In the genomic region with DNA sequence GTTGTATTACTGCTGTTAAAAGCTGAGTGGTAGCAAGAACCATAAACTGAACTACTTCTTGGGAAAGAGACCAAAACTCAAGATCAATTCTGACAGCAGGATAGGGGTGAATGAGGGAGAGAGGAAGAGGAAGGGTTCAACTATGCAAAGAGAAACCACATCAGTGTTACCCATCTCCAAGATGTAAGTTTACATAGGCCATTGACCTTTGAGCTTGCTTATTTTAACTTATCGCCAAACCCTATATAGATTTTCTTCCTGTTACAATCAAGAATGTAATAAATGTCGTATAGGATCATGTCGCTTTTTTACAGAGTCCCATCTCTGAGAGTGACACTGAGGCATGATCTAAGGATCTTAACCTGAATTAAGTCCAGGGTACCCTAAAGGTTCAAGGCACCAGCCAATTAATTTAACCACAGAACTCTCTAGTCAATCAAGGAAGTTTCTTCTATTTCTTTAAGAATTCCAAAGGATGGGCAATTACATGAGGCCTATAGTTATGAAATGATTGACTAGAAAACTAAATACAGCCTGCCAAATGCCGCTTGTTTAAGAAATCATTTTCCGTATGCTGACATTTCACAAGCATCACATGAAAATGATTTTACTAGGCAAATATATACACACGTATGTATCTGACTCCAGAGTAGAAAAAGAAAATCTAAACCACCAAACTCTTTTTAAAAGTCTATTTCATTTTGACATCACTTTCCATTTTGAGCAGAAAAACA, we compare ENCODE assay signal across 14 cellular contexts. TPM values are rescaled to one million over a fixed set of nuclear protein-coding genes. Genes with fewer than 3 reads are reported as not detected.
DNase-seq lines count a peak whose midpoint lies in the region; ATAC-seq and TF ChIP-seq lines count a peak whose summit lies in the region.
"Had no signal": no experiment of that assay in that cellular context is flagged by ENCODE, and none has a peak within 500 bp of the region (broad histone marks: within the 10 kb centered on the region; RNA-seq: fewer than 3 reads in every experiment).

No MANE protein-coding gene starts in this region.

- H4K20me1 ChIP-seq in fibroblast of lung (ENCODE audit: control insufficient read depth, extremely low read depth, insufficient read depth, low read length) = peaks cover 3% of the 10 kb centered on the region

- H3K9me3 ChIP-seq in adipocyte (ENCODE audit: control insufficient read depth, low read length) = no peaks in the 10 kb centered on the region
- no peaks in the 10 kb centered on the region for H3K9me3 ChIP-seq in fibroblast of lung (ENCODE audit: control insufficient read depth, insufficient read depth, low read depth, low read length)
- H3K9me3 ChIP-seq in psoas muscle = no peaks in the 10 kb centered on the region
- no peaks in the 10 kb centered on the region for H3K9me3 ChIP-seq in ovary

- CTCF ChIA-PET in BJ (lab: Yijun Ruan, JAX) = interaction anchor here (0.7 to 1.3 kb wide), 2 partner anchors 291 to 763 kb away, joined by 3 to 4 read pairs; no protein-coding TSS in a partner anchor

- POLR2A ChIA-PET in BJ (lab: Charles Lee) = interaction anchor here (0.5 to 0.7 kb wide), 3 partner anchors 121 to 887 kb away, joined by 3 to 4 read pairs (median 4); no protein-coding TSS in a partner anchor

- H2AFZ ChIP-seq in fibroblast of lung (ENCODE audit: low read length) = no peak overlapping the region

- no peak for TF ChIP-seq POLR2A in ovary (IDR thresholded peaks at IDR 0.05)

- TF ChIP-seq EP300 in ovary (IDR thresholded peaks at IDR 0.05) = no peak

- H3K9ac ChIP-seq in adipocyte (ENCODE audit: low read length) (peak overlapping the region; percentile 55), fibroblast of lung (ENCODE audit: insufficient read depth, low read length) (no peak overlapping the region)

- H3K27ac ChIP-seq in fibroblast of lung (ENCODE audit: insufficient read depth, low read length) (peak overlapping the region; percentile 53), psoas muscle (peak overlapping the region; percentile 55), ovary (no peak overlapping the region)

- TF ChIP-seq CTCF in BJ (IDR thresholded peaks at IDR 0.05; ENCODE audit: insufficient read depth, low read depth, low read length) = no peak
- no peak for TF ChIP-seq CTCF in fibroblast of lung (conservative IDR thresholded peaks at IDR 0.05 in 1 of 2, IDR thresholded peaks at IDR 0.05 in 1 of 2; ENCODE audit: low read depth in 1 of 2, low read length in 2 of 2)
- TF ChIP-seq CTCF in psoas muscle (IDR thresholded peaks at IDR 0.05) = no peak
- no peak for TF ChIP-seq CTCF in ovary (IDR thresholded peaks at IDR 0.05)

- peaks cover 99% of the 10 kb centered on the region for H3K79me2 ChIP-seq in fibroblast of lung (ENCODE audit: control insufficient read depth, insufficient read depth, low read length)

- H3K4me3 ChIP-seq in BJ (ENCODE audit: low read depth, low read length) = peak overlapping the region; percentile 6; the same call in 1 of the 2 replicates
- peak overlapping the region; percentile 49 for H3K4me3 ChIP-seq in adipocyte (ENCODE audit: low read length)
- peak overlapping the region; percentile 2 to 98 (median 16) for H3K4me3 ChIP-seq in fibroblast of lung (replicated peaks in 1 of 4; ENCODE audit: control extremely low read depth in 1 of 4, insufficient read depth in 1 of 4, low read depth in 3 of 4, low read length in 4 of 4)
- no peak overlapping the region for H3K4me3 ChIP-seq in psoas muscle
- no peak overlapping the region for H3K4me3 ChIP-seq in ovary

- H3K36me3 ChIP-seq in BJ (ENCODE audit: control insufficient read depth, insufficient read depth, low read length) = peaks cover 15% of the 10 kb centered on the region
- H3K36me3 ChIP-seq in adipocyte (ENCODE audit: control insufficient read depth, insufficient read depth, low read length, severe bottlenecking) = peaks cover 72% of the 10 kb centered on the region
- peaks cover 15% of the 10 kb centered on the region for H3K36me3 ChIP-seq in fibroblast of lung (ENCODE audit: control insufficient read depth, insufficient read depth, low read length)
- peaks cover 0 to 9% of the 10 kb centered on the region in 2 donors for H3K36me3 ChIP-seq in psoas muscle (ENCODE audit: insufficient read depth in 1 of 2, low read depth in 1 of 2)
- no peaks in the 10 kb centered on the region for H3K36me3 ChIP-seq in ovary

- intact Hi-C loops in psoas muscle (cut with DNase I) (no loop called here), ovary (cut with DNase I) (no loop called here)

- H3K4me1 ChIP-seq in adipocyte (ENCODE audit: control insufficient read depth, insufficient read depth, low read length) (peaks cover 97% of the 10 kb centered on the region), fibroblast of lung (ENCODE audit: control insufficient read depth, extremely low read depth, insufficient read depth, low read length) (peaks cover 45% of the 10 kb centered on the region), psoas muscle (peaks cover 38% of the 10 kb centered on the region), ovary (ENCODE audit: insufficient read depth) (no peaks in the 10 kb centered on the region)

- H3K27me3 ChIP-seq in BJ (ENCODE audit: control insufficient read depth, insufficient read depth, low read length) = no peaks in the 10 kb centered on the region
- no peaks in the 10 kb centered on the region for H3K27me3 ChIP-seq in adipocyte (replicated peaks; ENCODE audit: control insufficient read depth, insufficient read depth, low read length)
- no peaks in the 10 kb centered on the region for H3K27me3 ChIP-seq in fibroblast of lung (ENCODE audit: control insufficient read depth, insufficient read depth, low read length)
- H3K27me3 ChIP-seq in psoas muscle (ENCODE audit: insufficient read depth in 3 of 3, low read length in 2 of 3) = no peaks in the 10 kb centered on the region
- H3K27me3 ChIP-seq in ovary = no peaks in the 10 kb centered on the region

- WGBS in psoas muscle, 3 donors = 83 to 91% (median 86%) methylated on average over 6 of the region's 6 CpGs
- WGBS in ovary, 3 donors = 90 to 93% (median 91%) methylated on average over 6 of the region's 6 CpGs

- H3K4me2 ChIP-seq in fibroblast of lung (ENCODE audit: extremely low read depth, insufficient read depth, low read length) = peak overlapping the region; percentile 81

- no peak for DNase-seq in BJ (ENCODE audit: low read depth)
- peak; percentile 52 for DNase-seq in adipocyte (ENCODE audit: low read depth)
- DNase-seq in fibroblast of lung (ENCODE audit: low read depth in 2 of 2) = peak in 1 of 2 donors; percentile 78
- DNase-seq in psoas muscle = no peak
- DNase-seq in left lobe of liver (ENCODE audit: low spot score) = no peak
- DNase-seq in ovary = no peak
- DNase-seq in AG08395 (ENCODE audit: low spot score) = no peak
- DNase-seq in activated T-cell treated with anti-CD3 and anti-CD28 coated beads, Interleukin-2, amount 50 U/mL, for 48 hours = no peak
- DNase-seq: activated CD4-positive, alpha-beta memory T cell treated with anti-CD3 and anti-CD28 coated beads, Interleukin-2, amount 10 ng/mL, durations not matched to agents 7 days and 5 days; activated naive CD4-positive, alpha-beta T cell; hippocampal formation; KG1; mesendoderm had no signal

- no peak for ATAC-seq in psoas muscle
- ATAC-seq in left lobe of liver = no peak

RNA-seq across cellular contexts. Expression of gene RND3, which starts 11.8 kb away (rescaled TPM):
- 255 and 497 TPM in 2 replicates for polyA plus RNA-seq in BJ (2011; rRNA removed)
- polyA minus RNA-seq in BJ (2011; rRNA and poly(A)+ RNA removed) = 245 and 381 TPM in 2 replicates
- total RNA-seq in fibroblast of lung = 559 and 1,405 TPM in 2 replicates
- 363 and 403 TPM in 2 replicates for polyA plus RNA-seq in fibroblast of lung
- polyA plus RNA-seq in fibroblast of lung (2012) = 306 and 351 TPM in 2 replicates
- 170 and 247 TPM in 2 replicates for polyA minus RNA-seq in fibroblast of lung (ENCODE audit: low replicate concordance)
- 10 to 100 TPM in 3 of 4 donors, 1 to 10 TPM in 1; 8.8 to 25.7 (median 16.4) TPM for total RNA-seq in psoas muscle
- 10 to 100 TPM in 1 of 3 donors, 1 to 10 TPM in 2; 9.7 to 55.3 (median 9.7) TPM for polyA plus RNA-seq in psoas muscle
- 19.2 TPM for total RNA-seq in left lobe of liver
- 10 to 100 TPM in 4 of 7 donors, 1 to 10 TPM in 3; 2.5 to 23.0 (median 11.2) TPM for total RNA-seq in ovary
- 10 to 100 TPM; 12.8 to 13.8 TPM for polyA plus RNA-seq in ovary
- total RNA-seq: activated CD4-positive, alpha-beta memory T cell treated with anti-CD3 and anti-CD28 coated beads, Interleukin-2, amount 10 ng/mL, durations not matched to agents 7 days and 5 days; T-helper 1 cell treated with Interleukin-12 subunit alpha and Interleukin-12 subunit beta and Interleukin-4 antibody, amounts not matched to agents 30 ng/mL and 1 ng/mL, for 36 hours had no signal

Comparison
In these comparisons a context has a peak if more than half of its experiments do, and no peak if none do; other contexts are left out.
1. H3K4me3 ChIP-seq: peak in BJ (single experiment), adipocyte (single experiment) and fibroblast of lung (4 of 4); none in psoas muscle (single experiment) and ovary (single experiment).
2. H3K27ac ChIP-seq: peak in fibroblast of lung (single experiment) and psoas muscle (single experiment); none in ovary (0 of 2).
3. RNA of gene RND3, which starts 11.8 kb away (total RNA-seq): 559 to 1,405 TPM in fibroblast of lung; 8.8 to 25.7 TPM in psoas muscle, 19.2 TPM in left lobe of liver (single experiment) and 2.5 to 23.0 TPM in ovary; every median in the first group is over 10 times any median in the second.